1 cellular context compared by ENCODE assay signal in genomic region chr2:218398437-218399390, GRCh38.
A peak's percentile ranks its signal among the peaks of the same experiment; 100 is the strongest.
TF ChIP-seq lines count a peak whose summit lies in the region.

No MANE protein-coding gene starts in this region.

TF ChIP-seq in HepG2, 621 proteins besides CTCF, POLR2A, EP300 and RAD21 (continued from another document and continues in another):
- no peak for TF ChIP-seq ETV5 (CRISPR knock-in tag; IDR thresholded peaks at IDR 0.05; ENCODE audit: borderline replicate concordance)
- TF ChIP-seq GATAD1 (CRISPR knock-in tag; IDR thresholded peaks at IDR 0.05) = no peak
- TF ChIP-seq JUN (CRISPR knock-in tag; IDR thresholded peaks at IDR 0.05) = no peak
- TF ChIP-seq ELF1 (CRISPR knock-in tag; IDR thresholded peaks at IDR 0.05) = no peak
- TF ChIP-seq RXRA (CRISPR knock-in tag; IDR thresholded peaks at IDR 0.05) = no peak
- TF ChIP-seq CBFB (CRISPR knock-in tag; IDR thresholded peaks at IDR 0.05) = no peak
- TF ChIP-seq MTF2 (CRISPR knock-in tag; IDR thresholded peaks at IDR 0.05; ENCODE audit: borderline replicate concordance) = no peak
- TF ChIP-seq, protein P1, sequence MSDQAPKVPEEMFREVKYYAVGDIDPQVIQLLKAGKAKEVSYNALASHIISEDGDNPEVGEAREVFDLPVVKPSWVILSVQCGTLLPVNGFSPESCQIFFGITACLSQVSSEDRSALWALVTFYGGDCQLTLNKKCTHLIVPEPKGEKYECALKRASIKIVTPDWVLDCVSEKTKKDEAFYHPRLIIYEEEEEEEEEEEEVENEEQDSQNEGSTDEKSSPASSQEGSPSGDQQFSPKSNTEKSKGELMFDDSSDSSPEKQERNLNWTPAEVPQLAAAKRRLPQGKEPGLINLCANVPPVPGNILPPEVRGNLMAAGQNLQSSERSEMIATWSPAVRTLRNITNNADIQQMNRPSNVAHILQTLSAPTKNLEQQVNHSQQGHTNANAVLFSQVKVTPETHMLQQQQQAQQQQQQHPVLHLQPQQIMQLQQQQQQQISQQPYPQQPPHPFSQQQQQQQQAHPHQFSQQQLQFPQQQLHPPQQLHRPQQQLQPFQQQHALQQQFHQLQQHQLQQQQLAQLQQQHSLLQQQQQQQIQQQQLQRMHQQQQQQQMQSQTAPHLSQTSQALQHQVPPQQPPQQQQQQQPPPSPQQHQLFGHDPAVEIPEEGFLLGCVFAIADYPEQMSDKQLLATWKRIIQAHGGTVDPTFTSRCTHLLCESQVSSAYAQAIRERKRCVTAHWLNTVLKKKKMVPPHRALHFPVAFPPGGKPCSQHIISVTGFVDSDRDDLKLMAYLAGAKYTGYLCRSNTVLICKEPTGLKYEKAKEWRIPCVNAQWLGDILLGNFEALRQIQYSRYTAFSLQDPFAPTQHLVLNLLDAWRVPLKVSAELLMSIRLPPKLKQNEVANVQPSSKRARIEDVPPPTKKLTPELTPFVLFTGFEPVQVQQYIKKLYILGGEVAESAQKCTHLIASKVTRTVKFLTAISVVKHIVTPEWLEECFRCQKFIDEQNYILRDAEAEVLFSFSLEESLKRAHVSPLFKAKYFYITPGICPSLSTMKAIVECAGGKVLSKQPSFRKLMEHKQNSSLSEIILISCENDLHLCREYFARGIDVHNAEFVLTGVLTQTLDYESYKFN (CRISPR knock-in tag; conservative IDR thresholded peaks at IDR 0.05) = no peak
- no peak for TF ChIP-seq ZKSCAN5 (CRISPR knock-in tag; IDR thresholded peaks at IDR 0.05)
- TF ChIP-seq, protein P2, sequence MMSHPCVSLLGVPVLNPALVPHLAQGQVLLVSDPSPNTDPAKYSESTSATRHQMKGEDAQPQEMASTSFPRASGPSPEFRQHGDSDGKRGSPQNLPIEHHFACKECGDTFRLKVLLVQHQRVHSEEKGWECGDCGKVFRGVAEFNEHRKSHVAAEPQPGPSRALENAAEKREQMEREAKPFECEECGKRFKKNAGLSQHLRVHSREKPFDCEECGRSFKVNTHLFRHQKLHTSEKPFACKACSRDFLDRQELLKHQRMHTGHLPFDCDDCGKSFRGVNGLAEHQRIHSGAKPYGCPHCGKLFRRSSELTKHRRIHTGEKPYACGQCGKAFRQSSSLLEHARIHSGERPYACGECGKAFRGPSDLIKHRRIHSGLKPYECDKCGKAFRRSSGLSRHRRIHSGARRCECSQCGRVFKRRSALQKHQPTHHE (CRISPR knock-in tag; IDR thresholded peaks at IDR 0.05; ENCODE audit: borderline replicate concordance) = peak; percentile 37; the same call in 1 of the 2 replicates
- peak; percentile 9; the same call in 1 of the 2 replicates for TF ChIP-seq ZBTB8A (CRISPR knock-in tag; IDR thresholded peaks at IDR 0.05; ENCODE audit: borderline replicate concordance, low read depth)
- no peak for TF ChIP-seq FOXK2 (IDR thresholded peaks at IDR 0.05)
- no peak; the same call in 1 of the 2 replicates for TF ChIP-seq ZSCAN31 (CRISPR knock-in tag; IDR thresholded peaks at IDR 0.05; ENCODE audit: low read depth)
- peak; percentile 40 for TF ChIP-seq HNRNPLL (IDR thresholded peaks at IDR 0.05; ENCODE audit: low read depth, low read length, poor library complexity, severe bottlenecking)
- 0 out of 2 replicates have a peak, but pooled peaks have one; percentile 68 for TF ChIP-seq TP53 (CRISPR knock-in tag; conservative IDR thresholded peaks at IDR 0.05)
- no peak for TF ChIP-seq KDM5A (IDR thresholded peaks at IDR 0.05; ENCODE audit: borderline replicate concordance, low read length)
- TF ChIP-seq, protein P3, sequence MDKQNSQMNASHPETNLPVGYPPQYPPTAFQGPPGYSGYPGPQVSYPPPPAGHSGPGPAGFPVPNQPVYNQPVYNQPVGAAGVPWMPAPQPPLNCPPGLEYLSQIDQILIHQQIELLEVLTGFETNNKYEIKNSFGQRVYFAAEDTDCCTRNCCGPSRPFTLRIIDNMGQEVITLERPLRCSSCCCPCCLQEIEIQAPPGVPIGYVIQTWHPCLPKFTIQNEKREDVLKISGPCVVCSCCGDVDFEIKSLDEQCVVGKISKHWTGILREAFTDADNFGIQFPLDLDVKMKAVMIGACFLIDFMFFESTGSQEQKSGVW (CRISPR knock-in tag; IDR thresholded peaks at IDR 0.05; ENCODE audit: borderline replicate concordance) = 0 out of 2 replicates have a peak, but pooled peaks have one; percentile 44
- TF ChIP-seq RFXANK (CRISPR knock-in tag; IDR thresholded peaks at IDR 0.05) = no peak
- no peak for TF ChIP-seq ZNF768 (CRISPR knock-in tag; IDR thresholded peaks at IDR 0.05)
- TF ChIP-seq ZNF430 (CRISPR knock-in tag; IDR thresholded peaks at IDR 0.05) = peak; percentile 53; the same call in 1 of the 2 replicates
- no peak for TF ChIP-seq ZNF614 (CRISPR knock-in tag; IDR thresholded peaks at IDR 0.05; ENCODE audit: borderline replicate concordance)
- TF ChIP-seq RARG (CRISPR knock-in tag; IDR thresholded peaks at IDR 0.05; ENCODE audit: low read depth) = peak; percentile 48; the same call in 1 of the 2 replicates
- peak; percentile 54; the same call in 1 of the 2 replicates for TF ChIP-seq ZGPAT (CRISPR knock-in tag; IDR thresholded peaks at IDR 0.05)
- no peak for TF ChIP-seq POGZ (CRISPR knock-in tag; IDR thresholded peaks at IDR 0.05)
- TF ChIP-seq ELF4 (CRISPR knock-in tag; IDR thresholded peaks at IDR 0.05; ENCODE audit: borderline replicate concordance) = no peak; the same call in 1 of the 2 replicates
- TF ChIP-seq KMT2A (CRISPR knock-in tag; IDR thresholded peaks at IDR 0.05) = peak; percentile 3; the same call in 1 of the 2 replicates
- TF ChIP-seq NFE2 (CRISPR knock-in tag; IDR thresholded peaks at IDR 0.05) = no peak
- TF ChIP-seq, protein P4, sequence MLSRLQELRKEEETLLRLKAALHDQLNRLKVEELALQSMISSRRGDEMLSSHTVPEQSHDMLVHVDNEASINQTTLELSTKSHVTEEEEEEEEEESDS (CRISPR knock-in tag; IDR thresholded peaks at IDR 0.05; ENCODE audit: borderline replicate concordance) = no peak
- TF ChIP-seq ZNF574 (CRISPR knock-in tag; IDR thresholded peaks at IDR 0.05) = peak; percentile 62; the same call in 1 of the 2 replicates
- no peak for TF ChIP-seq STAT6 (CRISPR knock-in tag; IDR thresholded peaks at IDR 0.05; ENCODE audit: borderline replicate concordance)
- TF ChIP-seq RELA (CRISPR knock-in tag; IDR thresholded peaks at IDR 0.05) = peak; percentile 37; the same call in 1 of the 2 replicates
- no peak for TF ChIP-seq ZFP62 (CRISPR knock-in tag; IDR thresholded peaks at IDR 0.05)
- no peak for TF ChIP-seq HNRNPUL1 (IDR thresholded peaks at IDR 0.05; ENCODE audit: low read depth, low read length)
- no peak; the same call in 1 of the 2 replicates for TF ChIP-seq GATA4 (IDR thresholded peaks at IDR 0.05; ENCODE audit: borderline replicate concordance, low read depth)
- TF ChIP-seq HOXA7 (CRISPR knock-in tag; IDR thresholded peaks at IDR 0.05) = no peak
- TF ChIP-seq ZNF784 (CRISPR knock-in tag; IDR thresholded peaks at IDR 0.05; ENCODE audit: borderline replicate concordance) = no peak
- TF ChIP-seq PRPF4 (IDR thresholded peaks at IDR 0.05; ENCODE audit: low read depth, low read length, poor library complexity, severe bottlenecking) = peak; percentile 81
- TF ChIP-seq, protein P5, sequence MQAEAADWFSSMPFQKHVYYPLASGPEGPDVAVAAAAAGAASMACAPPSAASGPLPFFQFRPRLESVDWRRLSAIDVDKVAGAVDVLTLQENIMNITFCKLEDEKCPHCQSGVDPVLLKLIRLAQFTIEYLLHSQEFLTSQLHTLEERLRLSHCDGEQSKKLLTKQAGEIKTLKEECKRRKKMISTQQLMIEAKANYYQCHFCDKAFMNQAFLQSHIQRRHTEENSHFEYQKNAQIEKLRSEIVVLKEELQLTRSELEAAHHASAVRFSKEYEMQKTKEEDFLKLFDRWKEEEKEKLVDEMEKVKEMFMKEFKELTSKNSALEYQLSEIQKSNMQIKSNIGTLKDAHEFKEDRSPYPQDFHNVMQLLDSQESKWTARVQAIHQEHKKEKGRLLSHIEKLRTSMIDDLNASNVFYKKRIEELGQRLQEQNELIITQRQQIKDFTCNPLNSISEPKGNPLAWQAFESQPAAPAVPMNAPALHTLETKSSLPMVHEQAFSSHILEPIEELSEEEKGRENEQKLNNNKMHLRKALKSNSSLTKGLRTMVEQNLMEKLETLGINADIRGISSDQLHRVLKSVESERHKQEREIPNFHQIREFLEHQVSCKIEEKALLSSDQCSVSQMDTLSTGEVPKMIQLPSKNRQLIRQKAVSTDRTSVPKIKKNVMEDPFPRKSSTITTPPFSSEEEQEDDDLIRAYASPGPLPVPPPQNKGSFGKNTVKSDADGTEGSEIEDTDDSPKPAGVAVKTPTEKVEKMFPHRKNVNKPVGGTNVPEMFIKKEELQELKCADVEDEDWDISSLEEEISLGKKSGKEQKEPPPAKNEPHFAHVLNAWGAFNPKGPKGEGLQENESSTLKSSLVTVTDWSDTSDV (CRISPR knock-in tag; IDR thresholded peaks at IDR 0.05) = 0 out of 2 replicates have a peak, but pooled peaks have one; percentile 13
- 0 out of 2 replicates have a peak, but pooled peaks have one; percentile 12 for TF ChIP-seq ZBED4 (CRISPR knock-in tag; IDR thresholded peaks at IDR 0.05; ENCODE audit: borderline replicate concordance)
